In the genomic region with DNA sequence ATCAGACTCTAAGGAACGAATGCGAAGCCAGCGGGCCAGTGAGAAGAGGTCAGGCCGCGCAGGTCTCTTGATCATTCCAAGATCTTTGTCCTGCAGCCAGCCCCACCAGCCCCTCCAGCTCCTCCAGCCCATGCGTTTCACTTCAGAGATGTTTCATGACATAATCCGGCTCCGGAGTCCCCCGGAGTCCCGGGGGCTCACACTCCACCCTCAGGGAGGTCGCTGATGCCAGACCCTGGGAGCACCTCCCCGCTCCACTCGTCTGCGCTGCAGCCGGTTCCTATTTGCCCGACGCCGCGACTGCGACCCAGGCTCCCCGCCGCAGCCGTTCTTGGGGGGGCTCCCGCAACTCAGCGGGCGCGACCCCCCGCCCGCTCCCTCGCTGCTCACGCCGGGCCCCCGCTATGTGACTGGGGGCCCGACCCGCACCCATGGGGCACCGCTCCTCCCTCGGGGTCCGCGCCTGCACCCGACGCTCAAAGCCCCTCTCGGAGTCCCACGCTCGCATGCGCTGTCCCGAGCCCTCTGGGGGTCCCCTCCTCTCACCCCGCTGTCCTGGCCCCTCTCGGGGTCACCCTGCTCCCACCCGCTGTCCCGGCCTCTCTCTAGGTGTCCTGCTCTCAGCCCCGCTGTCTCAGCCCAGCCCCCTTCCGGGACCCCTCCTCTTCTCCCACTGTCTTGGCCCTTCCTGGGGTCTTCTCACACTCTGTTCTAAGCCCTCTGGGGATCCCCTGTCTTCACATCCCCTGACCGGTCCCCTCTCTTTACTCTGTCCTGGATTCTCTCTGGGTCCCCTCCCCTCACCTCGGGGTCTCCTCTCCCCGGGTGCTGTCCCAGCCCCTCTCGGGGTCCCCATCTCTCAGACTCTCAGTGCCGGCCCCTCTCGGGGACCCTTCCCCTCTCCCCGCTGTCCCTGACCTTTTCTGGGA, we compare ENCODE assay signal across 1 cellular context.
TF ChIP-seq lines count a peak whose summit lies in the region.

No MANE protein-coding gene starts in this region.

TF ChIP-seq in GM12878, 131 proteins besides CTCF, POLR2A, EP300 and RAD21:
- TF ChIP-seq, protein P1, sequence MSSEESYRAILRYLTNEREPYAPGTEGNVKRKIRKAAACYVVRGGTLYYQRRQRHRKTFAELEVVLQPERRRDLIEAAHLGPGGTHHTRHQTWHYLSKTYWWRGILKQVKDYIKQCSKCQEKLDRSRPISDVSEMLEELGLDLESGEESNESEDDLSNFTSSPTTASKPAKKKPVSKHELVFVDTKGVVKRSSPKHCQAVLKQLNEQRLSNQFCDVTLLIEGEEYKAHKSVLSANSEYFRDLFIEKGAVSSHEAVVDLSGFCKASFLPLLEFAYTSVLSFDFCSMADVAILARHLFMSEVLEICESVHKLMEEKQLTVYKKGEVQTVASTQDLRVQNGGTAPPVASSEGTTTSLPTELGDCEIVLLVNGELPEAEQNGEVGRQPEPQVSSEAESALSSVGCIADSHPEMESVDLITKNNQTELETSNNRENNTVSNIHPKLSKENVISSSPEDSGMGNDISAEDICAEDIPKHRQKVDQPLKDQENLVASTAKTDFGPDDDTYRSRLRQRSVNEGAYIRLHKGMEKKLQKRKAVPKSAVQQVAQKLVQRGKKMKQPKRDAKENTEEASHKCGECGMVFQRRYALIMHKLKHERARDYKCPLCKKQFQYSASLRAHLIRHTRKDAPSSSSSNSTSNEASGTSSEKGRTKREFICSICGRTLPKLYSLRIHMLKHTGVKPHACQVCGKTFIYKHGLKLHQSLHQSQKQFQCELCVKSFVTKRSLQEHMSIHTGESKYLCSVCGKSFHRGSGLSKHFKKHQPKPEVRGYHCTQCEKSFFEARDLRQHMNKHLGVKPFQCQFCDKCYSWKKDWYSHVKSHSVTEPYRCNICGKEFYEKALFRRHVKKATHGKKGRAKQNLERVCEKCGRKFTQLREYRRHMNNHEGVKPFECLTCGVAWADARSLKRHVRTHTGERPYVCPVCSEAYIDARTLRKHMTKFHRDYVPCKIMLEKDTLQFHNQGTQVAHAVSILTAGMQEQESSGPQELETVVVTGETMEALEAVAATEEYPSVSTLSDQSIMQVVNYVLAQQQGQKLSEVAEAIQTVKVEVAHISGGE (CRISPR knock-in tag; IDR thresholded peaks at IDR 0.05) = no peak
- TF ChIP-seq JUND (IDR thresholded peaks at IDR 0.05; ENCODE audit: low read depth, low read length) (no peak), ZNF217 (IDR thresholded peaks at IDR 0.05) (no peak), NRF1 (conservative IDR thresholded peaks at IDR 0.05; ENCODE audit: low read depth, low read length) (no peak), HDGF (IDR thresholded peaks at IDR 0.05) (no peak), NFIC (IDR thresholded peaks at IDR 0.05; ENCODE audit: low read depth, low read length) (no peak), GATAD2B (conservative IDR thresholded peaks at IDR 0.05; ENCODE audit: low read depth) (peak; percentile 68; the same call in 1 of the 2 replicates), PML (IDR thresholded peaks at IDR 0.05; ENCODE audit: low read length) (no peak), SP1 (IDR thresholded peaks at IDR 0.05; ENCODE audit: low read depth, low read length) (no peak), RAD51 (IDR thresholded peaks at IDR 0.05) (no peak), SIN3A (IDR thresholded peaks at IDR 0.05; ENCODE audit: low read depth, low read length) (no peak), TARDBP (IDR thresholded peaks at IDR 0.05; ENCODE audit: borderline replicate concordance) (no peak), CBX3 (IDR thresholded peaks at IDR 0.05; ENCODE audit: borderline replicate concordance, low read depth) (no peak), BCL11A (IDR thresholded peaks at IDR 0.05; ENCODE audit: low read depth, low read length) (no peak), TAF1 (IDR thresholded peaks at IDR 0.05; ENCODE audit: borderline replicate concordance, low read depth, low read length) (no peak), POU2F2 (IDR thresholded peaks at IDR 0.05; ENCODE audit: borderline replicate concordance, low read depth, low read length) (no peak), CEBPB (IDR thresholded peaks at IDR 0.05; ENCODE audit: borderline replicate concordance in 1 of 2, low read depth in 2 of 2, low read length in 2 of 2) (no peak), ZNF274 (IDR thresholded peaks at IDR 0.05; ENCODE audit: insufficient read depth, insufficient read length) (no peak), CREM (IDR thresholded peaks at IDR 0.05; ENCODE audit: low read depth) (no peak), FOXM1 (IDR thresholded peaks at IDR 0.05; ENCODE audit: low read depth, low read length) (no peak), JUNB (IDR thresholded peaks at IDR 0.05) (no peak), SREBF1 (IDR thresholded peaks at IDR 0.05; ENCODE audit: low read length) (no peak), RELA (IDR thresholded peaks at IDR 0.05; ENCODE audit: borderline replicate concordance, partially characterized antibody) (no peak), NR2C1 (IDR thresholded peaks at IDR 0.05) (no peak), TCF12 (IDR thresholded peaks at IDR 0.05; ENCODE audit: low read depth, low read length) (no peak), DPF2 (IDR thresholded peaks at IDR 0.05) (0 out of 2 replicates have a peak, but pooled peaks have one; percentile 23), ZSCAN29 (IDR thresholded peaks at IDR 0.05) (no peak), LARP7 (IDR thresholded peaks at IDR 0.05) (0 out of 2 replicates have a peak, but pooled peaks have one; percentile 10), ZNF384 (IDR thresholded peaks at IDR 0.05; ENCODE audit: borderline replicate concordance, low read depth, low read length) (no peak), HDAC6 (IDR thresholded peaks at IDR 0.05; ENCODE audit: unreplicated experiment) (no peak), IKZF1 (conservative IDR thresholded peaks at IDR 0.05) (peak; percentile 56), IKZF2 (IDR thresholded peaks at IDR 0.05) (0 out of 4 replicates have a peak, but pooled peaks of 1 of the 2 experiments have one; percentile 22), BACH1 (IDR thresholded peaks at IDR 0.05; ENCODE audit: borderline replicate concordance) (0 out of 2 replicates have a peak, but pooled peaks have one; percentile 16), BHLHE40 (IDR thresholded peaks at IDR 0.05; ENCODE audit: borderline replicate concordance in 1 of 2, low read depth in 2 of 2, low read length in 1 of 2) (no peak)
- TF ChIP-seq, protein P2, sequence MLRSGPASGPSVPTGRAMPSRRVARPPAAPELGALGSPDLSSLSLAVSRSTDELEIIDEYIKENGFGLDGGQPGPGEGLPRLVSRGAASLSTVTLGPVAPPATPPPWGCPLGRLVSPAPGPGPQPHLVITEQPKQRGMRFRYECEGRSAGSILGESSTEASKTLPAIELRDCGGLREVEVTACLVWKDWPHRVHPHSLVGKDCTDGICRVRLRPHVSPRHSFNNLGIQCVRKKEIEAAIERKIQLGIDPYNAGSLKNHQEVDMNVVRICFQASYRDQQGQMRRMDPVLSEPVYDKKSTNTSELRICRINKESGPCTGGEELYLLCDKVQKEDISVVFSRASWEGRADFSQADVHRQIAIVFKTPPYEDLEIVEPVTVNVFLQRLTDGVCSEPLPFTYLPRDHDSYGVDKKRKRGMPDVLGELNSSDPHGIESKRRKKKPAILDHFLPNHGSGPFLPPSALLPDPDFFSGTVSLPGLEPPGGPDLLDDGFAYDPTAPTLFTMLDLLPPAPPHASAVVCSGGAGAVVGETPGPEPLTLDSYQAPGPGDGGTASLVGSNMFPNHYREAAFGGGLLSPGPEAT (IDR thresholded peaks at IDR 0.05; ENCODE audit: low read depth) = no peak
- TF ChIP-seq, protein P3, sequence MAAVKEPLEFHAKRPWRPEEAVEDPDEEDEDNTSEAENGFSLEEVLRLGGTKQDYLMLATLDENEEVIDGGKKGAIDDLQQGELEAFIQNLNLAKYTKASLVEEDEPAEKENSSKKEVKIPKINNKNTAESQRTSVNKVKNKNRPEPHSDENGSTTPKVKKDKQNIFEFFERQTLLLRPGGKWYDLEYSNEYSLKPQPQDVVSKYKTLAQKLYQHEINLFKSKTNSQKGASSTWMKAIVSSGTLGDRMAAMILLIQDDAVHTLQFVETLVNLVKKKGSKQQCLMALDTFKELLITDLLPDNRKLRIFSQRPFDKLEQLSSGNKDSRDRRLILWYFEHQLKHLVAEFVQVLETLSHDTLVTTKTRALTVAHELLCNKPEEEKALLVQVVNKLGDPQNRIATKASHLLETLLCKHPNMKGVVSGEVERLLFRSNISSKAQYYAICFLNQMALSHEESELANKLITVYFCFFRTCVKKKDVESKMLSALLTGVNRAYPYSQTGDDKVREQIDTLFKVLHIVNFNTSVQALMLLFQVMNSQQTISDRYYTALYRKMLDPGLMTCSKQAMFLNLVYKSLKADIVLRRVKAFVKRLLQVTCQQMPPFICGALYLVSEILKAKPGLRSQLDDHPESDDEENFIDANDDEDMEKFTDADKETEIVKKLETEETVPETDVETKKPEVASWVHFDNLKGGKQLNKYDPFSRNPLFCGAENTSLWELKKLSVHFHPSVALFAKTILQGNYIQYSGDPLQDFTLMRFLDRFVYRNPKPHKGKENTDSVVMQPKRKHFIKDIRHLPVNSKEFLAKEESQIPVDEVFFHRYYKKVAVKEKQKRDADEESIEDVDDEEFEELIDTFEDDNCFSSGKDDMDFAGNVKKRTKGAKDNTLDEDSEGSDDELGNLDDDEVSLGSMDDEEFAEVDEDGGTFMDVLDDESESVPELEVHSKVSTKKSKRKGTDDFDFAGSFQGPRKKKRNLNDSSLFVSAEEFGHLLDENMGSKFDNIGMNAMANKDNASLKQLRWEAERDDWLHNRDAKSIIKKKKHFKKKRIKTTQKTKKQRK (IDR thresholded peaks at IDR 0.05; ENCODE audit: low read depth, low read length) = no peak
- TF ChIP-seq, protein P4, sequence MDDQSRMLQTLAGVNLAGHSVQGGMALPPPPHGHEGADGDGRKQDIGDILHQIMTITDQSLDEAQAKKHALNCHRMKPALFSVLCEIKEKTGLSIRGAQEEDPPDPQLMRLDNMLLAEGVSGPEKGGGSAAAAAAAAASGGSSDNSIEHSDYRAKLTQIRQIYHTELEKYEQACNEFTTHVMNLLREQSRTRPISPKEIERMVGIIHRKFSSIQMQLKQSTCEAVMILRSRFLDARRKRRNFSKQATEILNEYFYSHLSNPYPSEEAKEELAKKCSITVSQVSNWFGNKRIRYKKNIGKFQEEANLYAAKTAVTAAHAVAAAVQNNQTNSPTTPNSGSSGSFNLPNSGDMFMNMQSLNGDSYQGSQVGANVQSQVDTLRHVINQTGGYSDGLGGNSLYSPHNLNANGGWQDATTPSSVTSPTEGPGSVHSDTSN (IDR thresholded peaks at IDR 0.05; ENCODE audit: insufficient replicate concordance, low read depth, low read length) = no peak
- TF ChIP-seq, protein P5, sequence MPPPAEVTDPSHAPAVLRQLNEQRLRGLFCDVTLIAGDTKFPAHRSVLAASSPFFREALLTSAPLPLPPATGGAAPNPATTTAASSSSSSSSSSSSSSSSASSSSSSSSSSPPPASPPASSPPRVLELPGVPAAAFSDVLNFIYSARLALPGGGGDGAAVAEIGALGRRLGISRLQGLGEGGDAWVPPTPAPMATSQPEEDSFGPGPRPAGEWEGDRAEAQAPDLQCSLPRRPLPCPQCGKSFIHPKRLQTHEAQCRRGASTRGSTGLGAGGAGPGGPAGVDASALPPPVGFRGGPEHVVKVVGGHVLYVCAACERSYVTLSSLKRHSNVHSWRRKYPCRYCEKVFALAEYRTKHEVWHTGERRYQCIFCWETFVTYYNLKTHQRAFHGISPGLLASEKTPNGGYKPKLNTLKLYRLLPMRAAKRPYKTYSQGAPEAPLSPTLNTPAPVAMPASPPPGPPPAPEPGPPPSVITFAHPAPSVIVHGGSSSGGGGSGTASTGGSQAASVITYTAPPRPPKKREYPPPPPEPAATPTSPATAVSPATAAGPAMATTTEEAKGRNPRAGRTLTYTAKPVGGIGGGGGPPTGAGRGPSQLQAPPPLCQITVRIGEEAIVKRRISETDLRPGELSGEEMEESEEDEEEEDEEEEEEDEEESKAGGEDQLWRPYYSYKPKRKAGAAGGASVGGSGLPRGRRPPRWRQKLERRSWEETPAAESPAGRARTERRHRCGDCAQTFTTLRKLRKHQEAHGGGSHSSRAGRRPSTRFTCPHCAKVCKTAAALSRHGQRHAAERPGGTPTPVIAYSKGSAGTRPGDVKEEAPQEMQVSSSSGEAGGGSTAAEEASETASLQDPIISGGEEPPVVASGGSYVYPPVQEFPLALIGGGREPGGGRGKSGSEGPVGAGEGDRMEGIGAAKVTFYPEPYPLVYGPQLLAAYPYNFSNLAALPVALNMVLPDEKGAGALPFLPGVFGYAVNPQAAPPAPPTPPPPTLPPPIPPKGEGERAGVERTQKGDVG (CRISPR knock-in tag; IDR thresholded peaks at IDR 0.05) = no peak
- TF ChIP-seq, protein P6, sequence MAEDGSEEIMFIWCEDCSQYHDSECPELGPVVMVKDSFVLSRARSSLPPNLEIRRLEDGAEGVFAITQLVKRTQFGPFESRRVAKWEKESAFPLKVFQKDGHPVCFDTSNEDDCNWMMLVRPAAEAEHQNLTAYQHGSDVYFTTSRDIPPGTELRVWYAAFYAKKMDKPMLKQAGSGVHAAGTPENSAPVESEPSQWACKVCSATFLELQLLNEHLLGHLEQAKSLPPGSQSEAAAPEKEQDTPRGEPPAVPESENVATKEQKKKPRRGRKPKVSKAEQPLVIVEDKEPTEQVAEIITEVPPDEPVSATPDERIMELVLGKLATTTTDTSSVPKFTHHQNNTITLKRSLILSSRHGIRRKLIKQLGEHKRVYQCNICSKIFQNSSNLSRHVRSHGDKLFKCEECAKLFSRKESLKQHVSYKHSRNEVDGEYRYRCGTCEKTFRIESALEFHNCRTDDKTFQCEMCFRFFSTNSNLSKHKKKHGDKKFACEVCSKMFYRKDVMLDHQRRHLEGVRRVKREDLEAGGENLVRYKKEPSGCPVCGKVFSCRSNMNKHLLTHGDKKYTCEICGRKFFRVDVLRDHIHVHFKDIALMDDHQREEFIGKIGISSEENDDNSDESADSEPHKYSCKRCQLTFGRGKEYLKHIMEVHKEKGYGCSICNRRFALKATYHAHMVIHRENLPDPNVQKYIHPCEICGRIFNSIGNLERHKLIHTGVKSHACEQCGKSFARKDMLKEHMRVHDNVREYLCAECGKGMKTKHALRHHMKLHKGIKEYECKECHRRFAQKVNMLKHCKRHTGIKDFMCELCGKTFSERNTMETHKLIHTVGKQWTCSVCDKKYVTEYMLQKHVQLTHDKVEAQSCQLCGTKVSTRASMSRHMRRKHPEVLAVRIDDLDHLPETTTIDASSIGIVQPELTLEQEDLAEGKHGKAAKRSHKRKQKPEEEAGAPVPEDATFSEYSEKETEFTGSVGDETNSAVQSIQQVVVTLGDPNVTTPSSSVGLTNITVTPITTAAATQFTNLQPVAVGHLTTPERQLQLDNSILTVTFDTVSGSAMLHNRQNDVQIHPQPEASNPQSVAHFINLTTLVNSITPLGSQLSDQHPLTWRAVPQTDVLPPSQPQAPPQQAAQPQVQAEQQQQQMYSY (CRISPR knock-in tag; IDR thresholded peaks at IDR 0.05) = no peak
- TF ChIP-seq, protein P7, sequence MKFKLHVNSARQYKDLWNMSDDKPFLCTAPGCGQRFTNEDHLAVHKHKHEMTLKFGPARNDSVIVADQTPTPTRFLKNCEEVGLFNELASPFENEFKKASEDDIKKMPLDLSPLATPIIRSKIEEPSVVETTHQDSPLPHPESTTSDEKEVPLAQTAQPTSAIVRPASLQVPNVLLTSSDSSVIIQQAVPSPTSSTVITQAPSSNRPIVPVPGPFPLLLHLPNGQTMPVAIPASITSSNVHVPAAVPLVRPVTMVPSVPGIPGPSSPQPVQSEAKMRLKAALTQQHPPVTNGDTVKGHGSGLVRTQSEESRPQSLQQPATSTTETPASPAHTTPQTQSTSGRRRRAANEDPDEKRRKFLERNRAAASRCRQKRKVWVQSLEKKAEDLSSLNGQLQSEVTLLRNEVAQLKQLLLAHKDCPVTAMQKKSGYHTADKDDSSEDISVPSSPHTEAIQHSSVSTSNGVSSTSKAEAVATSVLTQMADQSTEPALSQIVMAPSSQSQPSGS (IDR thresholded peaks at IDR 0.05; ENCODE audit: low read length) = no peak
